ENCODE assay signal across 1 cellular context in genomic region chr11:120385110-120385509, GRCh38.
TF ChIP-seq lines count a peak whose summit lies in the region.

No MANE protein-coding gene starts in this region.

TF ChIP-seq in K562, 482 proteins besides CTCF, POLR2A, EP300 and RAD21 (continued from another document):
- TF ChIP-seq, protein P1, sequence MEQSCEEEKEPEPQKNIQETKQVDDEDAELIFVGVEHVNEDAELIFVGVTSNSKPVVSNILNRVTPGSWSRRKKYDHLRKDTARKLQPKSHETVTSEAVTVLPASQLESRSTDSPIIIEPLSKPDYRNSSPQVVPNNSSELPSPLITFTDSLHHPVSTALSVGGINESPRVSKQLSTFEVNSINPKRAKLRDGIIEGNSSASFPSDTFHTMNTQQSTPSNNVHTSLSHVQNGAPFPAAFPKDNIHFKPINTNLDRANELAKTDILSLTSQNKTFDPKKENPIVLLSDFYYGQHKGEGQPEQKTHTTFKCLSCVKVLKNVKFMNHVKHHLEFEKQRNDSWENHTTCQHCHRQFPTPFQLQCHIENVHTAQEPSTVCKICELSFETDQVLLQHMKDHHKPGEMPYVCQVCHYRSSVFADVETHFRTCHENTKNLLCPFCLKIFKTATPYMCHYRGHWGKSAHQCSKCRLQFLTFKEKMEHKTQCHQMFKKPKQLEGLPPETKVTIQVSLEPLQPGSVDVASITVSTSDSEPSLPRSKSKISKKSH (CRISPR knock-in tag; IDR thresholded peaks at IDR 0.05): no peak
- TF ChIP-seq TEAD4 (IDR thresholded peaks at IDR 0.05; ENCODE audit: low read length): no peak
- TF ChIP-seq TEAD4 (CRISPR knock-in tag; IDR thresholded peaks at IDR 0.05; ENCODE audit: borderline replicate concordance): no peak
- no peak for TF ChIP-seq KDM2B (CRISPR knock-in tag; IDR thresholded peaks at IDR 0.05)
- TF ChIP-seq FOSL1 (tag; conservative IDR thresholded peaks at IDR 0.05): no peak
- no peak for TF ChIP-seq ZNF274 (IDR thresholded peaks at IDR 0.05; ENCODE audit: borderline replicate concordance, low read depth, low read length)
- TF ChIP-seq ZNF507 (tag; conservative IDR thresholded peaks at IDR 0.05): no peak
- TF ChIP-seq, protein P2, sequence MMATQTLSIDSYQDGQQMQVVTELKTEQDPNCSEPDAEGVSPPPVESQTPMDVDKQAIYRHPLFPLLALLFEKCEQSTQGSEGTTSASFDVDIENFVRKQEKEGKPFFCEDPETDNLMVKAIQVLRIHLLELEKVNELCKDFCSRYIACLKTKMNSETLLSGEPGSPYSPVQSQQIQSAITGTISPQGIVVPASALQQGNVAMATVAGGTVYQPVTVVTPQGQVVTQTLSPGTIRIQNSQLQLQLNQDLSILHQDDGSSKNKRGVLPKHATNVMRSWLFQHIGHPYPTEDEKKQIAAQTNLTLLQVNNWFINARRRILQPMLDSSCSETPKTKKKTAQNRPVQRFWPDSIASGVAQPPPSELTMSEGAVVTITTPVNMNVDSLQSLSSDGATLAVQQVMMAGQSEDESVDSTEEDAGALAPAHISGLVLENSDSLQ (IDR thresholded peaks at IDR 0.05): 0 out of 2 replicates have a peak, but pooled peaks have one; percentile 15
- no peak for TF ChIP-seq MIER1 (IDR thresholded peaks at IDR 0.05; ENCODE audit: low read depth)
- TF ChIP-seq HIVEP1 (CRISPR knock-in tag; IDR thresholded peaks at IDR 0.05): no peak
- no peak for TF ChIP-seq TAL1 (IDR thresholded peaks at IDR 0.05)
- no peak for TF ChIP-seq ZNF695 (CRISPR knock-in tag; IDR thresholded peaks at IDR 0.05)
- no peak for TF ChIP-seq ARHGAP35 (IDR thresholded peaks at IDR 0.05; ENCODE audit: partially characterized antibody)
- no peak for TF ChIP-seq ELF4 (CRISPR knock-in tag; IDR thresholded peaks at IDR 0.05)
- TF ChIP-seq, protein P3, sequence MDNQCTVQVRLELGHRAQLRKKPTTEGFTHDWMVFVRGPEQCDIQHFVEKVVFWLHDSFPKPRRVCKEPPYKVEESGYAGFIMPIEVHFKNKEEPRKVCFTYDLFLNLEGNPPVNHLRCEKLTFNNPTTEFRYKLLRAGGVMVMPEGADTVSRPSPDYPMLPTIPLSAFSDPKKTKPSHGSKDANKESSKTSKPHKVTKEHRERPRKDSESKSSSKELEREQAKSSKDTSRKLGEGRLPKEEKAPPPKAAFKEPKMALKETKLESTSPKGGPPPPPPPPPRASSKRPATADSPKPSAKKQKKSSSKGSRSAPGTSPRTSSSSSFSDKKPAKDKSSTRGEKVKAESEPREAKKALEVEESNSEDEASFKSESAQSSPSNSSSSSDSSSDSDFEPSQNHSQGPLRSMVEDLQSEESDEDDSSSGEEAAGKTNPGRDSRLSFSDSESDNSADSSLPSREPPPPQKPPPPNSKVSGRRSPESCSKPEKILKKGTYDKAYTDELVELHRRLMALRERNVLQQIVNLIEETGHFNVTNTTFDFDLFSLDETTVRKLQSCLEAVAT (IDR thresholded peaks at IDR 0.05): 0 out of 4 replicates have a peak, but pooled peaks of 1 of the 2 experiments have one; percentile 45
TF ChIP-seq in K562: peak in this region for 2.
